In the genomic region with DNA sequence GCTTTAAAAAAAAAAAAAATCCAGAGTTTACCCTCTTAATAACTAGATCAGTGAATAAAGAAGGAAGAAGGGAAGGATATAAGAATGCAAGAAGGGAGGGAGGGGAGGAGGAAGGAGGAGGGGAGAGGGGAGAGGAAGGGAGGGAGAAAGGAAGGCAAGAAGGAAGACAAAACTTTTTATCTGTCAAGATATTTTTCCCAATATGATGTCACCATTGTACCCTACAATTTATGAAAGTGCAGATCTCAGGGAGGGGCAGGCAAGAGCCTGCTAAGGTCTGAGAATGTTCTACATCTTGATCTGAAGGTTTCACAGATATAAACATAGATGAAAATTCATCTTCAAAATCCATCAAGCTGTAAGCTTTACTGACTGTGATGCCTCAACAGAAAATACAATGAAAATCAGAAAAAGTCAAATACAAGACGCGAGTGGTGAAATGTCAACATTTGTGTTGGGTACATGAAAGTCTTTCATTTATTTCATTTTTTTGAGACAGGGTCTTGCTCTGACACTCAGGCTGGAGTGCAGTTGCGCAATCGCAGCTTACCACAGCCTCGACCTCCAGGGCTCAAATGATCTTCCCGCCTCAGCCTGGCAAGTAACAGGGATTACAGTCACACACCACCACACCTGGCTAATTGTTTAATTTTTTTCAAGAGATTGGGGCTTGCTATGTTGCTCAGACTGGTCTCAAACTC, we compare ENCODE assay signal across 1 cellular context.
TF ChIP-seq lines count a peak whose summit lies in the region.

No MANE protein-coding gene starts in this region.

TF ChIP-seq in HepG2, 621 proteins besides CTCF, POLR2A, EP300 and RAD21 (continued from another document and continues in another):
- TF ChIP-seq, protein P1, sequence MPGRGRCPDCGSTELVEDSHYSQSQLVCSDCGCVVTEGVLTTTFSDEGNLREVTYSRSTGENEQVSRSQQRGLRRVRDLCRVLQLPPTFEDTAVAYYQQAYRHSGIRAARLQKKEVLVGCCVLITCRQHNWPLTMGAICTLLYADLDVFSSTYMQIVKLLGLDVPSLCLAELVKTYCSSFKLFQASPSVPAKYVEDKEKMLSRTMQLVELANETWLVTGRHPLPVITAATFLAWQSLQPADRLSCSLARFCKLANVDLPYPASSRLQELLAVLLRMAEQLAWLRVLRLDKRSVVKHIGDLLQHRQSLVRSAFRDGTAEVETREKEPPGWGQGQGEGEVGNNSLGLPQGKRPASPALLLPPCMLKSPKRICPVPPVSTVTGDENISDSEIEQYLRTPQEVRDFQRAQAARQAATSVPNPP (CRISPR knock-in tag; IDR thresholded peaks at IDR 0.05), result no peak
- no peak for TF ChIP-seq HNF4A (CRISPR knock-in tag; IDR thresholded peaks at IDR 0.05)
- TF ChIP-seq CEBPB (IDR thresholded peaks at IDR 0.05; ENCODE audit: borderline replicate concordance, low read depth, low read length), result peak; percentile 99
- TF ChIP-seq ZNF331 (CRISPR knock-in tag; IDR thresholded peaks at IDR 0.05), result 0 out of 2 replicates have a peak, but pooled peaks have one; percentile 51
- TF ChIP-seq PCBP2 (optimal IDR thresholded peaks at IDR 0.05; ENCODE audit: low read depth, low read length, poor library complexity, severe bottlenecking), result peak; percentile 81
- 0 out of 2 replicates have a peak, but pooled peaks have one; percentile 25 for TF ChIP-seq MED1 (CRISPR knock-in tag; IDR thresholded peaks at IDR 0.05)
- peak; percentile 43; the same call in 1 of the 2 replicates for TF ChIP-seq ZNF788 (CRISPR knock-in tag; IDR thresholded peaks at IDR 0.05; ENCODE audit: borderline replicate concordance)
- TF ChIP-seq, protein P2, sequence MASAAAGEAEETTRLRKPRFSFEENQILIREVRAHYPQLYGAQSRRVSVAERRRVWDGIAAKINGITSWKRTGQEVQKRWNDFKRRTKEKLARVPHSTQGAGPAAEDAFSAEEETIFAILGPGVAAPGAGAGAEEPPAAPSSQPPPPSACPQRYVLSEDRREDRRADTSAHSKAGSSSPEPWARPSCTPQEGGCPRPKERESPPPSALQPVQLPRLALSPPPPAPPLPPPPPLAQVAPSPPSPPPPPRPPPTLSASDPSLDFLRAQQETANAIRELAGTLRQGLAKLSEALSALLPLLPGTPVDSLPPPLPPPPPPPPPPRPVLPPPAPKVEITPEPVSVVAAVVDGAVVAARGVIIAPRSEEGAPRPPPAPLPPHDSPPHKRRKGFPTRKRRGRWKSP (CRISPR knock-in tag; IDR thresholded peaks at IDR 0.05), result 0 out of 2 replicates have a peak, but pooled peaks have one; percentile 28
- 0 out of 2 replicates have a peak, but pooled peaks have one; percentile 66 for TF ChIP-seq ZBTB7A (CRISPR knock-in tag; IDR thresholded peaks at IDR 0.05)
- TF ChIP-seq IRF2 (CRISPR knock-in tag; IDR thresholded peaks at IDR 0.05), result no peak
- no peak for TF ChIP-seq LCORL (IDR thresholded peaks at IDR 0.05)
- TF ChIP-seq LCORL (CRISPR knock-in tag; IDR thresholded peaks at IDR 0.05), result 0 out of 2 replicates have a peak, but pooled peaks have one; percentile 13
- peak; percentile 90 for TF ChIP-seq HMG20A (CRISPR knock-in tag; IDR thresholded peaks at IDR 0.05; ENCODE audit: borderline replicate concordance)
- TF ChIP-seq, protein P3, sequence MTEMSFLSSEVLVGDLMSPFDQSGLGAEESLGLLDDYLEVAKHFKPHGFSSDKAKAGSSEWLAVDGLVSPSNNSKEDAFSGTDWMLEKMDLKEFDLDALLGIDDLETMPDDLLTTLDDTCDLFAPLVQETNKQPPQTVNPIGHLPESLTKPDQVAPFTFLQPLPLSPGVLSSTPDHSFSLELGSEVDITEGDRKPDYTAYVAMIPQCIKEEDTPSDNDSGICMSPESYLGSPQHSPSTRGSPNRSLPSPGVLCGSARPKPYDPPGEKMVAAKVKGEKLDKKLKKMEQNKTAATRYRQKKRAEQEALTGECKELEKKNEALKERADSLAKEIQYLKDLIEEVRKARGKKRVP (CRISPR knock-in tag; IDR thresholded peaks at IDR 0.05), result peak in 1 of 2 experiments; percentile 47; a peak in 1 of 4 replicates
- TF ChIP-seq, protein P4, sequence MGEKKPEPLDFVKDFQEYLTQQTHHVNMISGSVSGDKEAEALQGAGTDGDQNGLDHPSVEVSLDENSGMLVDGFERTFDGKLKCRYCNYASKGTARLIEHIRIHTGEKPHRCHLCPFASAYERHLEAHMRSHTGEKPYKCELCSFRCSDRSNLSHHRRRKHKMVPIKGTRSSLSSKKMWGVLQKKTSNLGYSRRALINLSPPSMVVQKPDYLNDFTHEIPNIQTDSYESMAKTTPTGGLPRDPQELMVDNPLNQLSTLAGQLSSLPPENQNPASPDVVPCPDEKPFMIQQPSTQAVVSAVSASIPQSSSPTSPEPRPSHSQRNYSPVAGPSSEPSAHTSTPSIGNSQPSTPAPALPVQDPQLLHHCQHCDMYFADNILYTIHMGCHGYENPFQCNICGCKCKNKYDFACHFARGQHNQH (CRISPR knock-in tag; IDR thresholded peaks at IDR 0.05), result peak; percentile 39; the same call in 1 of the 2 replicates
- peak; percentile 38; the same call in 1 of the 2 replicates for TF ChIP-seq RARA (CRISPR knock-in tag; IDR thresholded peaks at IDR 0.05)
- TF ChIP-seq FOSL1 (CRISPR knock-in tag; IDR thresholded peaks at IDR 0.05; ENCODE audit: borderline replicate concordance), result no peak
- TF ChIP-seq PITX1 (CRISPR knock-in tag; IDR thresholded peaks at IDR 0.05), result peak; percentile 50; the same call in 1 of the 2 replicates
- peak; percentile 26; the same call in 1 of the 2 replicates for TF ChIP-seq SAP130 (CRISPR knock-in tag; IDR thresholded peaks at IDR 0.05; ENCODE audit: low read depth)
- no peak for TF ChIP-seq MYC (CRISPR knock-in tag; IDR thresholded peaks at IDR 0.05; ENCODE audit: borderline replicate concordance)
- peak; percentile 31; the same call in 1 of the 2 replicates for TF ChIP-seq ZNF501 (CRISPR knock-in tag; IDR thresholded peaks at IDR 0.05)
- peak; percentile 69 for TF ChIP-seq SALL1 (CRISPR knock-in tag; IDR thresholded peaks at IDR 0.05)
- TF ChIP-seq, protein P5, sequence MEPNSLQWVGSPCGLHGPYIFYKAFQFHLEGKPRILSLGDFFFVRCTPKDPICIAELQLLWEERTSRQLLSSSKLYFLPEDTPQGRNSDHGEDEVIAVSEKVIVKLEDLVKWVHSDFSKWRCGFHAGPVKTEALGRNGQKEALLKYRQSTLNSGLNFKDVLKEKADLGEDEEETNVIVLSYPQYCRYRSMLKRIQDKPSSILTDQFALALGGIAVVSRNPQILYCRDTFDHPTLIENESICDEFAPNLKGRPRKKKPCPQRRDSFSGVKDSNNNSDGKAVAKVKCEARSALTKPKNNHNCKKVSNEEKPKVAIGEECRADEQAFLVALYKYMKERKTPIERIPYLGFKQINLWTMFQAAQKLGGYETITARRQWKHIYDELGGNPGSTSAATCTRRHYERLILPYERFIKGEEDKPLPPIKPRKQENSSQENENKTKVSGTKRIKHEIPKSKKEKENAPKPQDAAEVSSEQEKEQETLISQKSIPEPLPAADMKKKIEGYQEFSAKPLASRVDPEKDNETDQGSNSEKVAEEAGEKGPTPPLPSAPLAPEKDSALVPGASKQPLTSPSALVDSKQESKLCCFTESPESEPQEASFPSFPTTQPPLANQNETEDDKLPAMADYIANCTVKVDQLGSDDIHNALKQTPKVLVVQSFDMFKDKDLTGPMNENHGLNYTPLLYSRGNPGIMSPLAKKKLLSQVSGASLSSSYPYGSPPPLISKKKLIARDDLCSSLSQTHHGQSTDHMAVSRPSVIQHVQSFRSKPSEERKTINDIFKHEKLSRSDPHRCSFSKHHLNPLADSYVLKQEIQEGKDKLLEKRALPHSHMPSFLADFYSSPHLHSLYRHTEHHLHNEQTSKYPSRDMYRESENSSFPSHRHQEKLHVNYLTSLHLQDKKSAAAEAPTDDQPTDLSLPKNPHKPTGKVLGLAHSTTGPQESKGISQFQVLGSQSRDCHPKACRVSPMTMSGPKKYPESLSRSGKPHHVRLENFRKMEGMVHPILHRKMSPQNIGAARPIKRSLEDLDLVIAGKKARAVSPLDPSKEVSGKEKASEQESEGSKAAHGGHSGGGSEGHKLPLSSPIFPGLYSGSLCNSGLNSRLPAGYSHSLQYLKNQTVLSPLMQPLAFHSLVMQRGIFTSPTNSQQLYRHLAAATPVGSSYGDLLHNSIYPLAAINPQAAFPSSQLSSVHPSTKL (CRISPR knock-in tag; IDR thresholded peaks at IDR 0.05), result peak; percentile 82
- TF ChIP-seq, protein P6, sequence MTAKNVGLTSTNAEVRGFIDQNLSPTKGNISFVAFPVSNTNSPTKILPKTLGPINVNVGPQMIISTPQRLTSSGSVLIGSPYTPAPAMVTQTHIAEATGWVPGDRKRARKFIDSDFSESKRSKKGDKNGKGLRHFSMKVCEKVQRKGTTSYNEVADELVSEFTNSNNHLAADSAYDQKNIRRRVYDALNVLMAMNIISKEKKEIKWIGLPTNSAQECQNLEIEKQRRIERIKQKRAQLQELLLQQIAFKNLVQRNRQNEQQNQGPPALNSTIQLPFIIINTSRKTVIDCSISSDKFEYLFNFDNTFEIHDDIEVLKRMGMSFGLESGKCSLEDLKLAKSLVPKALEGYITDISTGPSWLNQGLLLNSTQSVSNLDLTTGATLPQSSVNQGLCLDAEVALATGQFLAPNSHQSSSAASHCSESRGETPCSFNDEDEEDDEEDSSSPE (CRISPR knock-in tag; IDR thresholded peaks at IDR 0.05), result 0 out of 2 replicates have a peak, but pooled peaks have one; percentile 19
- TF ChIP-seq PCBP1 (IDR thresholded peaks at IDR 0.05; ENCODE audit: borderline replicate concordance, low read depth, low read length), result 0 out of 2 replicates have a peak, but pooled peaks have one; percentile 76
- no peak for TF ChIP-seq ZSCAN20 (CRISPR knock-in tag; IDR thresholded peaks at IDR 0.05; ENCODE audit: borderline replicate concordance)
- TF ChIP-seq, protein P7, sequence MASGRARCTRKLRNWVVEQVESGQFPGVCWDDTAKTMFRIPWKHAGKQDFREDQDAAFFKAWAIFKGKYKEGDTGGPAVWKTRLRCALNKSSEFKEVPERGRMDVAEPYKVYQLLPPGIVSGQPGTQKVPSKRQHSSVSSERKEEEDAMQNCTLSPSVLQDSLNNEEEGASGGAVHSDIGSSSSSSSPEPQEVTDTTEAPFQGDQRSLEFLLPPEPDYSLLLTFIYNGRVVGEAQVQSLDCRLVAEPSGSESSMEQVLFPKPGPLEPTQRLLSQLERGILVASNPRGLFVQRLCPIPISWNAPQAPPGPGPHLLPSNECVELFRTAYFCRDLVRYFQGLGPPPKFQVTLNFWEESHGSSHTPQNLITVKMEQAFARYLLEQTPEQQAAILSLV (CRISPR knock-in tag; IDR thresholded peaks at IDR 0.05; ENCODE audit: borderline replicate concordance), result no peak
- peak; percentile 99 for TF ChIP-seq CEBPG (CRISPR knock-in tag; IDR thresholded peaks at IDR 0.05)
- TF ChIP-seq ZMYM3 (CRISPR knock-in tag; IDR thresholded peaks at IDR 0.05), result peak; percentile 34; the same call in 1 of the 2 replicates
- peak; percentile 92 for TF ChIP-seq GFI1 (CRISPR knock-in tag; IDR thresholded peaks at IDR 0.05; ENCODE audit: borderline replicate concordance)
- no peak for TF ChIP-seq ZNF746 (CRISPR knock-in tag; IDR thresholded peaks at IDR 0.05)
- peak; percentile 34; the same call in 1 of the 2 replicates for TF ChIP-seq FOSL2 (CRISPR knock-in tag; IDR thresholded peaks at IDR 0.05)
- TF ChIP-seq GABPB1 (CRISPR knock-in tag; IDR thresholded peaks at IDR 0.05), result 0 out of 2 replicates have a peak, but pooled peaks have one; percentile 26
- TF ChIP-seq, protein P8, sequence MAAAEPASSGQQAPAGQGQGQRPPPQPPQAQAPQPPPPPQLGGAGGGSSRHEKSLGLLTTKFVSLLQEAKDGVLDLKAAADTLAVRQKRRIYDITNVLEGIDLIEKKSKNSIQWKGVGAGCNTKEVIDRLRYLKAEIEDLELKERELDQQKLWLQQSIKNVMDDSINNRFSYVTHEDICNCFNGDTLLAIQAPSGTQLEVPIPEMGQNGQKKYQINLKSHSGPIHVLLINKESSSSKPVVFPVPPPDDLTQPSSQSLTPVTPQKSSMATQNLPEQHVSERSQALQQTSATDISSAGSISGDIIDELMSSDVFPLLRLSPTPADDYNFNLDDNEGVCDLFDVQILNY (CRISPR knock-in tag; conservative IDR thresholded peaks at IDR 0.05), result no peak
- 0 out of 2 replicates have a peak, but pooled peaks have one; percentile 29 for TF ChIP-seq KDM4B (CRISPR knock-in tag; IDR thresholded peaks at IDR 0.05)
- TF ChIP-seq ZMYM4 (CRISPR knock-in tag; IDR thresholded peaks at IDR 0.05), result peak; percentile 45; the same call in 1 of the 2 replicates
- 0 out of 2 replicates have a peak, but pooled peaks have one; percentile 37 for TF ChIP-seq FOXA3 (CRISPR knock-in tag; IDR thresholded peaks at IDR 0.05)
- TF ChIP-seq TCF7 (IDR thresholded peaks at IDR 0.05; ENCODE audit: low read depth), result 0 out of 2 replicates have a peak, but pooled peaks have one; percentile 20
- TF ChIP-seq HNRNPK (IDR thresholded peaks at IDR 0.05; ENCODE audit: low read depth, low read length, poor library complexity, severe bottlenecking), result peak; percentile 87
- TF ChIP-seq, protein P9, sequence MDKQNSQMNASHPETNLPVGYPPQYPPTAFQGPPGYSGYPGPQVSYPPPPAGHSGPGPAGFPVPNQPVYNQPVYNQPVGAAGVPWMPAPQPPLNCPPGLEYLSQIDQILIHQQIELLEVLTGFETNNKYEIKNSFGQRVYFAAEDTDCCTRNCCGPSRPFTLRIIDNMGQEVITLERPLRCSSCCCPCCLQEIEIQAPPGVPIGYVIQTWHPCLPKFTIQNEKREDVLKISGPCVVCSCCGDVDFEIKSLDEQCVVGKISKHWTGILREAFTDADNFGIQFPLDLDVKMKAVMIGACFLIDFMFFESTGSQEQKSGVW (CRISPR knock-in tag; IDR thresholded peaks at IDR 0.05; ENCODE audit: borderline replicate concordance), result no peak
- no peak for TF ChIP-seq TAF15 (IDR thresholded peaks at IDR 0.05; ENCODE audit: low read depth, low read length, poor library complexity, severe bottlenecking)
- peak; percentile 85 for TF ChIP-seq GATAD2A (CRISPR knock-in tag; IDR thresholded peaks at IDR 0.05)
- TF ChIP-seq, protein P10, sequence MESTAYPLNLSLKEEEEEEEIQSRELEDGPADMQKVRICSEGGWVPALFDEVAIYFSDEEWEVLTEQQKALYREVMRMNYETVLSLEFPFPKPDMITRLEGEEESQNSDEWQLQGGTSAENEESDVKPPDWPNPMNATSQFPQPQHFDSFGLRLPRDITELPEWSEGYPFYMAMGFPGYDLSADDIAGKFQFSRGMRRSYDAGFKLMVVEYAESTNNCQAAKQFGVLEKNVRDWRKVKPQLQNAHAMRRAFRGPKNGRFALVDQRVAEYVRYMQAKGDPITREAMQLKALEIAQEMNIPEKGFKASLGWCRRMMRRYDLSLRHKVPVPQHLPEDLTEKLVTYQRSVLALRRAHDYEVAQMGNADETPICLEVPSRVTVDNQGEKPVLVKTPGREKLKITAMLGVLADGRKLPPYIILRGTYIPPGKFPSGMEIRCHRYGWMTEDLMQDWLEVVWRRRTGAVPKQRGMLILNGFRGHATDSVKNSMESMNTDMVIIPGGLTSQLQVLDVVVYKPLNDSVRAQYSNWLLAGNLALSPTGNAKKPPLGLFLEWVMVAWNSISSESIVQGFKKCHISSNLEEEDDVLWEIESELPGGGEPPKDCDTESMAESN (CRISPR knock-in tag; conservative IDR thresholded peaks at IDR 0.05), result 0 out of 2 replicates have a peak, but pooled peaks have one; percentile 30
- 0 out of 2 replicates have a peak, but pooled peaks have one; percentile 40 for TF ChIP-seq ZNF292 (CRISPR knock-in tag; IDR thresholded peaks at IDR 0.05; ENCODE audit: borderline replicate concordance, low read depth)
- TF ChIP-seq SOX5 (CRISPR knock-in tag; IDR thresholded peaks at IDR 0.05; ENCODE audit: borderline replicate concordance), result peak; percentile 81
- no peak for TF ChIP-seq ISX (CRISPR knock-in tag; conservative IDR thresholded peaks at IDR 0.05)
- peak; percentile 41; the same call in 1 of the 2 replicates for TF ChIP-seq SPEN (CRISPR knock-in tag; IDR thresholded peaks at IDR 0.05; ENCODE audit: low read depth)
